ENCODE assay signal across 27 cellular contexts in the genomic region with DNA sequence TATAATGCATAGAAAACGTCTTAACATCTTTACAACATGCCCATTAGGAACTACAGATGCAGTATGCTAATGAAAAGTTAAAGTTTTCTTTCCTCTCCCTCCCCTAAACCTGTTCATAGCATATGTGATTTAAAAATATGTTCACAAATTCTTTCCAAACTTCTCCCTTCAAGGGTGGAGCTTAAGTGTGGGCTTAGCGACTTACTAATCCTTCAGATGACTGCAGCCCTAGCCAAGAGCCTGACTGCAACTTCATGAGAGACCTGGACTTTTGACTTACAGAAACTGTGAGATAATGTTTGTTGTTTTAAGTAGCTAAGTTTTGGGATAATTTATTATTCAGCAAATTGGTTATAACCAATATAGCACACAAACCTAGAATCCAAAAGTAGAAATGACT. TPM values are rescaled to one million over a fixed set of nuclear protein-coding genes. Genes with fewer than 3 reads are reported as not detected.
A peak's percentile ranks its signal among the peaks of the same experiment; 100 is the strongest.
DNase-seq lines count a peak whose midpoint lies in the region; ATAC-seq, FAIRE-seq and TF ChIP-seq lines count a peak whose summit lies in the region.
"Had no signal": no experiment of that assay in that cellular context is flagged by ENCODE, and none has a peak within 500 bp of the region (broad histone marks: within the 10 kb centered on the region; RNA-seq: fewer than 3 reads in every experiment).

No MANE protein-coding gene starts in this region.

- H3K4me1 ChIP-seq in astrocyte (ENCODE audit: insufficient read depth, low read length) = peaks cover 35% of the 10 kb centered on the region
- H3K4me1 ChIP-seq in right lobe of liver = peaks cover 0 to 9% (median 0%) of the 10 kb centered on the region in 4 donors
- H3K4me1 ChIP-seq in pancreas = no peaks in the 10 kb centered on the region
- H3K4me1 ChIP-seq: gastrocnemius medialis, uterus had no signal

- no peak for TF ChIP-seq POLR2A in right lobe of liver (IDR thresholded peaks at IDR 0.05)

- H3K27me3 Mint-ChIP-seq in astrocyte (ENCODE audit: low read depth, unreplicated experiment) = no peaks in the 10 kb centered on the region
- no peaks in the 10 kb centered on the region for H3K27me3 Mint-ChIP-seq in osteocyte (ENCODE audit: unreplicated experiment)
- H3K27me3 Mint-ChIP-seq: activated CD4-positive, alpha-beta memory T cell treated with anti-CD3 and anti-CD28 coated beads, Interleukin-2, amount 10 ng/mL, durations not matched to agents 7 days and 5 days; dendritic cell treated with granulocyte-macrophage colony-stimulating factor and Interleukin-4, amounts not matched to agents 40 ng/mL and 50 ng/mL, for 4 days; naive thymus-derived CD8-positive, alpha-beta T cell had no signal

- H3K9ac ChIP-seq in astrocyte (ENCODE audit: low read length) = no peak overlapping the region

- H3K9me3 Mint-ChIP-seq in astrocyte (ENCODE audit: unreplicated experiment) (no peaks in the 10 kb centered on the region), osteocyte (ENCODE audit: unreplicated experiment) (no peaks in the 10 kb centered on the region)
- H3K9me3 Mint-ChIP-seq: activated CD4-positive, alpha-beta memory T cell treated with anti-CD3 and anti-CD28 coated beads, Interleukin-2, amount 10 ng/mL, durations not matched to agents 7 days and 5 days; dendritic cell treated with granulocyte-macrophage colony-stimulating factor and Interleukin-4, amounts not matched to agents 40 ng/mL and 50 ng/mL, for 4 days; naive thymus-derived CD8-positive, alpha-beta T cell had no signal

- H3K36me3 ChIP-seq in astrocyte (ENCODE audit: insufficient read depth, low read length) = no peaks in the 10 kb centered on the region
- peaks cover 0 to 3% (median 0%) of the 10 kb centered on the region in 4 donors for H3K36me3 ChIP-seq in right lobe of liver
- peaks cover 0 to 9% (median 0%) of the 10 kb centered on the region in 3 donors for H3K36me3 ChIP-seq in pancreas
- H3K36me3 ChIP-seq: uterus had no signal

- H3K27ac Mint-ChIP-seq in astrocyte (ENCODE audit: unreplicated experiment) = no peak overlapping the region
- H3K27ac Mint-ChIP-seq in osteocyte (ENCODE audit: unreplicated experiment) = peak overlapping the region; percentile 98
- H3K27ac Mint-ChIP-seq: activated CD4-positive, alpha-beta memory T cell treated with anti-CD3 and anti-CD28 coated beads, Interleukin-2, amount 10 ng/mL, durations not matched to agents 7 days and 5 days had no signal

- H4K20me1 ChIP-seq in astrocyte (ENCODE audit: insufficient read depth, low read length) = no peaks in the 10 kb centered on the region

- no peak overlapping the region for H3K4me3 ChIP-seq in astrocyte (ENCODE audit: insufficient read depth, low read depth, low read length)
- H3K4me3 ChIP-seq in fibroblast of villous mesenchyme (ENCODE audit: low read depth, low read length) = no peak overlapping the region
- no peak overlapping the region for H3K4me3 ChIP-seq in right lobe of liver
- H3K4me3 ChIP-seq in pancreas = no peak overlapping the region
- H3K4me3 ChIP-seq: gastrocnemius medialis, sigmoid colon, uterus had no signal

- H3K4me3 Mint-ChIP-seq in astrocyte (ENCODE audit: unreplicated experiment) = no peak overlapping the region
- no peak overlapping the region for H3K4me3 Mint-ChIP-seq in osteocyte (ENCODE audit: unreplicated experiment)
- H3K4me3 Mint-ChIP-seq: activated CD4-positive, alpha-beta memory T cell treated with anti-CD3 and anti-CD28 coated beads, Interleukin-2, amount 10 ng/mL, durations not matched to agents 7 days and 5 days; CD14-positive monocyte; dendritic cell treated with granulocyte-macrophage colony-stimulating factor and Interleukin-4, amounts not matched to agents 40 ng/mL and 50 ng/mL, for 4 days; naive thymus-derived CD8-positive, alpha-beta T cell had no signal

- no peak overlapping the region for H3K4me2 ChIP-seq in astrocyte (ENCODE audit: low read length)

- H3K79me2 ChIP-seq in astrocyte (ENCODE audit: insufficient read depth, low read length) = no peaks in the 10 kb centered on the region

- H3K36me3 Mint-ChIP-seq in astrocyte (ENCODE audit: low read depth, unreplicated experiment) = no peaks in the 10 kb centered on the region
- peaks cover 4% of the 10 kb centered on the region for H3K36me3 Mint-ChIP-seq in osteocyte (ENCODE audit: unreplicated experiment)

- ATAC-seq in right lobe of liver (no peak), Right ventricle myocardium superior (ENCODE audit: poor library complexity) (no peak), pancreas (no peak)
- ATAC-seq: gastrocnemius medialis; HCT116; naive thymus-derived CD8-positive, alpha-beta T cell had no signal

- no peaks in the 10 kb centered on the region for H3K9me3 ChIP-seq in astrocyte (ENCODE audit: insufficient read depth, low read depth, low read length)
- no peaks in the 10 kb centered on the region for H3K9me3 ChIP-seq in right lobe of liver
- no peaks in the 10 kb centered on the region for H3K9me3 ChIP-seq in pancreas
- H3K9me3 ChIP-seq: gastrocnemius medialis, sigmoid colon, uterus had no signal

- peaks cover 46% of the 10 kb centered on the region for H3K4me1 Mint-ChIP-seq in astrocyte (ENCODE audit: low read depth, unreplicated experiment)
- H3K4me1 Mint-ChIP-seq in osteocyte (ENCODE audit: unreplicated experiment) = peaks cover 57% of the 10 kb centered on the region

- DNase-seq in GM03348 (ENCODE audit: low spot score) (peak; percentile 40), astrocyte (ENCODE audit: low read depth) (peak; percentile 70), fibroblast of villous mesenchyme (ENCODE audit: low read depth) (peak; percentile 38), osteocyte (ENCODE audit: extremely low spot score, unreplicated experiment) (no peak), right lobe of liver (no peak), Right ventricle myocardium superior (no peak), NCI-H1417 treated with DMSO at 0.1 percent for 48 hours (lab: John Stamatoyannopoulos, UW) (no peak), pancreas (no peak)
- DNase-seq: activated CD4-positive, alpha-beta memory T cell treated with anti-CD3 and anti-CD28 coated beads, Interleukin-2, amount 10 ng/mL, durations not matched to agents 7 days and 5 days; activated effector memory CD4-positive, alpha-beta T cell treated with Interleukin-2 at 50 U/mL for 16 hours; DMS153; gastrocnemius medialis; KG1; mesendoderm; MV-4-11; naive thymus-derived CD8-positive, alpha-beta T cell; NCI-H1694; NCI-H2171 treated with DMSO at 0.1 percent for 48 hours; NCI-H526; posterior cingulate gyrus; sigmoid colon; T-helper 9 cell; uterus had no signal

- no peak overlapping the region for H2AFZ ChIP-seq in astrocyte (ENCODE audit: low read depth, low read length)

- H3K27ac ChIP-seq in astrocyte (ENCODE audit: low read depth, low read length) (no peak overlapping the region), right lobe of liver (no peak overlapping the region), pancreas (no peak overlapping the region)
- H3K27ac ChIP-seq: gastrocnemius medialis, sigmoid colon, uterus had no signal

- TF ChIP-seq CTCF in astrocyte (IDR thresholded peaks at IDR 0.05; ENCODE audit: insufficient read depth, low read depth, low read length) = no peak
- no peak for TF ChIP-seq CTCF in fibroblast of villous mesenchyme (IDR thresholded peaks at IDR 0.05; ENCODE audit: insufficient read depth, low read depth, low read length)
- no peak for TF ChIP-seq CTCF in osteocyte (IDR thresholded peaks at IDR 0.05)
- no peak for TF ChIP-seq CTCF in right lobe of liver (IDR thresholded peaks at IDR 0.05)
- TF ChIP-seq CTCF in pancreas (IDR thresholded peaks at IDR 0.05) = no peak

- FAIRE-seq in astrocyte (lab: Jason Lieb, UNC) (no peak), pancreas (lab: Jason Lieb, UNC) (no peak)
- FAIRE-seq: GM12891 had no signal

- 94% methylated on average over 2 of the region's 2 CpGs for WGBS in right lobe of liver (ENCODE audit: insufficient coverage, low coverage, low lambda C conversion rate, missing lambda C conversion rate)
- 82 to 94% methylated on average over 2 of the region's 2 CpGs for WGBS in pancreas, 2 donors

- intact Hi-C loops in right lobe of liver (cut with DNase I) (no loop called here), Right ventricle myocardium superior (cut with DNase I) (no loop called here), pancreas (cut with DNase I) (loop anchor here in 1 of 3 donors (10.0 kb wide), 1 partner anchor 65 kb away; no protein-coding TSS in a partner anchor)

- no peaks in the 10 kb centered on the region for H3K27me3 ChIP-seq in astrocyte (ENCODE audit: insufficient read depth, low read length)
- H3K27me3 ChIP-seq in right lobe of liver = no peaks in the 10 kb centered on the region
- no peaks in the 10 kb centered on the region for H3K27me3 ChIP-seq in pancreas
- H3K27me3 ChIP-seq: gastrocnemius medialis, sigmoid colon, uterus had no signal

RNA-seq across cellular contexts. Expression of gene ANXA2, which starts 22.0 kb away (rescaled TPM):
- total RNA-seq in astrocyte = 2,269 and 2,599 TPM in 2 replicates
- 2,870 and 3,211 TPM in 2 replicates for total RNA-seq in fibroblast of villous mesenchyme
- total RNA-seq in osteocyte = 2,961 and 3,149 TPM in 2 replicates
- 100 to 1,000 TPM in 3 of 6 experiments, 10 to 100 TPM in 3; 62.2 to 419 (median 178) TPM for total RNA-seq in right lobe of liver
- total RNA-seq in Right ventricle myocardium superior = 157 TPM
- 100 to 1,000 TPM; 123 to 476 (median 204) TPM for total RNA-seq in pancreas
- 100 to 1,000 TPM; 296 to 336 TPM for polyA plus RNA-seq in pancreas

RNA-seq across cellular contexts. Expression of gene ICE2, which starts 59.2 kb away (rescaled TPM):
- total RNA-seq in astrocyte = 26.5 and 28.2 TPM in 2 replicates
- 28.7 and 31.1 TPM in 2 replicates for total RNA-seq in fibroblast of villous mesenchyme
- total RNA-seq in osteocyte = 48.2 and 50.3 TPM in 2 replicates
- total RNA-seq in right lobe of liver = 10 to 100 TPM; 13.1 to 31.7 (median 17.6) TPM
- total RNA-seq in Right ventricle myocardium superior = 24.6 TPM
- 10 to 100 TPM; 15.5 to 28.9 (median 20.2) TPM for total RNA-seq in pancreas
- polyA plus RNA-seq in pancreas = 10 to 100 TPM in 1 of 2 donors, 1 to 10 TPM in 1; 6.7 to 13.7 TPM

Comparison
In these comparisons a context has a peak if more than half of its experiments do, and no peak if none do; other contexts are left out.
1. DNase-seq: peak in GM03348 (single experiment), astrocyte (single experiment) and fibroblast of villous mesenchyme (single experiment); none in osteocyte (single experiment), right lobe of liver (0 of 3), Right ventricle myocardium superior (single experiment), NCI-H1417 treated with DMSO at 0.1 percent for 48 hours (single experiment) and pancreas (0 of 6).